Comparison of ENCODE assay signal across 27 cellular contexts in the genomic region with DNA sequence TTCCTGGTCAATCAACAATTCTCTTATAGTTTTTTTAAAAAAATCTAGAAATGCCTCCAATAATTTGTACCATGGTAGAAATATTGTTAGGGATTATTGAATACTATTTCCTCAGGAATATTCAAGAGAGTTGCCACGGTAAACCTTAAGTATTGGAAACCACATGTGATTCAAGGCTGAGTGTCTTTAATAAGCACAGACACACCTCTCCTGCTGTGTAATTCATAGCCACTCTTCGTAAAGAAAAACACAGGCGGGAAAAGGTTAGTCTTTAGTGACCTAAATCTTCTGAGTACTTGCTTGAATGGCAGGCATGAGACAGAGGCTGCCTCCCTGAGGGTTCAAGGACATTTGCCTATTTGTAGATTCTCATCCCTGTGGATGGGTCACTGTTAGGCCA.
"Had no signal": no experiment of that assay in that cellular context is flagged by ENCODE, and none has a peak within 500 bp of the region (broad histone marks: within the 10 kb centered on the region; RNA-seq: fewer than 3 reads in every experiment).

No MANE protein-coding gene starts in this region.

- H3K36me3 ChIP-seq: ascending aorta, breast epithelium, cardiac muscle cell, colonic mucosa had no signal

- H3K4me3 ChIP-seq: ascending aorta, breast epithelium, cardiac muscle cell, colonic mucosa had no signal

- H3K27me3 ChIP-seq: ascending aorta, breast epithelium, cardiac muscle cell, colonic mucosa had no signal

- H3K27ac ChIP-seq: ascending aorta, breast epithelium, cardiac muscle cell, colonic mucosa, VCaP had no signal

- ATAC-seq: activated naive CD4-positive, alpha-beta T cell treated with anti-CD3 and anti-CD28 coated beads, Interleukin-2, amount 50 U/mL, for 72 hours; activated T-cell treated with anti-CD3 and anti-CD28 coated beads, Interleukin-2, amount 50 U/mL, for 72 hours; esophagus mucosa; WTC11 had no signal

- H3K4me1 ChIP-seq: ascending aorta, breast epithelium, colonic mucosa had no signal

- DNase-seq: activated CD4-positive, alpha-beta memory T cell treated with anti-CD3 and anti-CD28 coated beads, Interleukin-2, amount 10 ng/mL, durations not matched to agents 7 days and 5 days; activated CD4-positive, alpha-beta T cell treated with anti-CD3 and anti-CD28 coated beads for 1 hour; activated CD4-positive, alpha-beta T cell treated with anti-CD3 and anti-CD28 coated beads for 4 hours; activated CD4-positive, alpha-beta T cell treated with anti-CD3 and anti-CD28 coated beads, Interleukin-2, amount 10 ng/mL, durations not matched to agents 7 days and 5 days; activated CD4-positive, alpha-beta T cell treated with anti-CD3 and anti-CD28 coated beads, Interleukin-2, amount 50 U/mL, for 4 hours; activated CD8-positive, alpha-beta memory T cell treated with anti-CD3 and anti-CD28 coated beads, Interleukin-2, amount 50 U/mL, for 48 hours; activated gamma-delta T cell; activated naive CD4-positive, alpha-beta T cell; activated naive CD4-positive, alpha-beta T cell treated with anti-CD3 and anti-CD28 coated beads, Interleukin-2, amount 10 ng/mL, durations not matched to agents 7 days and 5 days; activated naive CD8-positive, alpha-beta T cell treated with anti-CD3 and anti-CD28 coated beads, Interleukin-2, amount 10 ng/mL, durations not matched to agents 7 days and 5 days; activated T-cell treated with anti-CD3 and anti-CD28 coated beads for 4 hours; activated T-cell treated with anti-CD3 and anti-CD28 coated beads, Interleukin-2, amount 50 U/mL, for 24 hours; activated T-cell treated with anti-CD3 and anti-CD28 coated beads, Interleukin-2, amount 50 U/mL, for 72 hours; central memory CD4-positive, alpha-beta T cell; cerebellar nuclear complex; colonic mucosa; effector CD8-positive, alpha-beta T cell; foreskin fibroblast; head of caudate nucleus; T-helper 2 cell had no signal
